ENCODE assay signal across 16 cellular contexts in the genomic region with DNA sequence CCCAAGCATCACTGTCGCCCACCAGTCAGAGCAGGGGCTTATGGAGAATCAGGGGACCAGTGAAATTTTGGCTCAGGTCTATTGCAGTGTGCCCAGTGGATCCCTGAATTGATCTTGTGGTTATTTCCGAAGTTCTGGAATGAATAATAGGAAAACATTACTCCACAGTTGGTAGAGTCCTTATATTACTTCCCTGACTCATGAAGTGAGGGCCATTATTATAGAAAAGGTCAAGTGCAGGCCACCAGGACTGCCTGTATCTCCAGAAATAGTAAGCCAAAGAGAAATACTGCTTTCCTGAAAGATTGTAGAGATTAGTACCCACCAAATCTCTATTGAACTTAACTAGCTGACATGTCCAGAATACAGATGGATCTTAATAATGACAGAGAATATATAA.
A peak's percentile ranks its signal among the peaks of the same experiment; 100 is the strongest.
DNase-seq lines count a peak whose midpoint lies in the region; TF ChIP-seq lines count a peak whose summit lies in the region.
"Had no signal": no experiment of that assay in that cellular context is flagged by ENCODE, and none has a peak within 500 bp of the region (broad histone marks: within the 10 kb centered on the region; RNA-seq: fewer than 3 reads in every experiment).

No MANE protein-coding gene starts in this region.

- H3K4me3 ChIP-seq in PC-9 (no peak overlapping the region), fibroblast of mammary gland (ENCODE audit: control insufficient read depth, low read depth, low read length) (no peak overlapping the region), endodermal cell (ENCODE audit: low read length) (no peak overlapping the region)
- H3K4me3 ChIP-seq: GM23338 had no signal

- DNase-seq in ELR (ENCODE audit: low read depth), result peak; percentile 26
- no peak for DNase-seq in PC-9
- DNase-seq in fibroblast of mammary gland (ENCODE audit: low read depth), result peak; percentile 30
- DNase-seq in stromal cell of bone marrow (ENCODE audit: low read depth), result peak; percentile 45
- no peak for DNase-seq in GM19240 (ENCODE audit: insufficient read length, low spot score)
- no peak for DNase-seq in endodermal cell
- DNase-seq in activated CD4-positive, alpha-beta T cell treated with anti-CD3 and anti-CD28 coated beads for 1 hour, result no peak
- DNase-seq: ACHN, DMS79 treated with DMSO at 0.1 percent for 48 hours, NCI-H1105, NCI-H1694 treated with DMSO at 0.1 percent for 48 hours, NCI-H510A, NCI-H774, SHP77 had no signal

- H3K4me3 Mint-ChIP-seq in endodermal cell, result no peak overlapping the region
- H3K4me3 Mint-ChIP-seq: B cell, GM23338 had no signal

- H3K27ac ChIP-seq in PC-9 (no peak overlapping the region), endodermal cell (ENCODE audit: low read depth, low read length) (no peak overlapping the region)

- peaks cover 4% of the 10 kb centered on the region for H3K27me3 Mint-ChIP-seq in endodermal cell (ENCODE audit: insufficient read depth)
- H3K27me3 Mint-ChIP-seq: B cell had no signal

- intact Hi-C loops in PC-9 (cut with micrococcal nuclease; ENCODE audit: unreplicated experiment), result no loop called here

- H3K4me2 ChIP-seq in PC-9, result peak overlapping the region; percentile 0; the same call in 1 of the 2 replicates
- H3K4me2 ChIP-seq: GM23338 had no signal

- no TSS peak for BruUV-seq in PC-9 (replicated peaks; lab: Mats Ljungman, UMichigan)

- 87 to 90% methylated on average over 2 of the region's 2 CpGs for WGBS in endodermal cell (ENCODE audit: insufficient coverage in 1 of 2, insufficient read length in 1 of 2), 2 experiments

- TF ChIP-seq CTCF in PC-9 (conservative IDR thresholded peaks at IDR 0.05) (no peak), fibroblast of mammary gland (conservative IDR thresholded peaks at IDR 0.05; ENCODE audit: control insufficient read depth, insufficient read depth, low read depth, low read length) (no peak), endodermal cell (conservative IDR thresholded peaks at IDR 0.05) (no peak)

- no peak overlapping the region for H3K9ac ChIP-seq in endodermal cell (ENCODE audit: extremely low read depth, low read length, poor library complexity, severe bottlenecking)

- no peak overlapping the region for H3K27ac Mint-ChIP-seq in endodermal cell
- H3K27ac Mint-ChIP-seq: B cell, GM23338 had no signal

- no peaks in the 10 kb centered on the region for H3K36me3 ChIP-seq in PC-9 (ENCODE audit: low read depth)
- H3K36me3 ChIP-seq in endodermal cell (ENCODE audit: control insufficient read depth, insufficient read depth, low read length), result no peaks in the 10 kb centered on the region

- H3K36me3 Mint-ChIP-seq in endodermal cell (ENCODE audit: low read depth), result no peaks in the 10 kb centered on the region

- H3K9me3 ChIP-seq in PC-9 (ENCODE audit: insufficient read depth, low read depth), result peaks cover 3% of the 10 kb centered on the region; the same call in 1 of the 2 replicates
- peaks cover 18% of the 10 kb centered on the region for H3K9me3 ChIP-seq in endodermal cell (ENCODE audit: control insufficient read depth, low read length)

- H3K27me3 ChIP-seq in PC-9 (ENCODE audit: insufficient read depth, low read depth) (no peaks in the 10 kb centered on the region), endodermal cell (ENCODE audit: control insufficient read depth, insufficient read depth, low read length, poor library complexity, severe bottlenecking) (no peaks in the 10 kb centered on the region)

- no peaks in the 10 kb centered on the region for H3K9me2 ChIP-seq in PC-9 (ENCODE audit: insufficient read depth)

- CTCF ChIA-PET in PC-9 (lab: Charles Lee), result no interaction called here

- POLR2A ChIA-PET in PC-9 (lab: Charles Lee; ENCODE audit: unreplicated experiment), result no interaction called here

- no peaks in the 10 kb centered on the region for H4K20me1 ChIP-seq in PC-9 (ENCODE audit: insufficient read depth)

- H3F3A ChIP-seq in PC-9 (ENCODE audit: insufficient read depth, low read depth), result peaks cover 9% of the 10 kb centered on the region; the same call in 1 of the 2 replicates

- H3K4me1 ChIP-seq in PC-9 (replicated peaks; ENCODE audit: insufficient read depth) (peaks cover 45% of the 10 kb centered on the region), endodermal cell (ENCODE audit: control insufficient read depth, insufficient read depth, low read length) (no peaks in the 10 kb centered on the region)

- H3K79me2 ChIP-seq in PC-9 (ENCODE audit: low read depth), result no peaks in the 10 kb centered on the region

- no peaks in the 10 kb centered on the region for H3K4me1 Mint-ChIP-seq in endodermal cell
- H3K4me1 Mint-ChIP-seq: B cell, GM23338 had no signal

- H3K9me3 Mint-ChIP-seq in endodermal cell, result peaks cover 4% of the 10 kb centered on the region

- H2AFZ ChIP-seq in PC-9, result peak overlapping the region; percentile 53; the same call in 1 of the 2 replicates
- H2AFZ ChIP-seq: GM23338 had no signal

Comparison
In these comparisons a context has a peak if more than half of its experiments do, and no peak if none do; other contexts are left out.
1. DNase-seq: peak in ELR (single experiment), fibroblast of mammary gland (single experiment) and stromal cell of bone marrow (single experiment); none in PC-9 (0 of 2), GM19240 (single experiment), endodermal cell (single experiment) and activated CD4-positive, alpha-beta T cell treated with anti-CD3 and anti-CD28 coated beads for 1 hour (single experiment).